ENCODE assay signal across 1 cellular context in the genomic region with DNA sequence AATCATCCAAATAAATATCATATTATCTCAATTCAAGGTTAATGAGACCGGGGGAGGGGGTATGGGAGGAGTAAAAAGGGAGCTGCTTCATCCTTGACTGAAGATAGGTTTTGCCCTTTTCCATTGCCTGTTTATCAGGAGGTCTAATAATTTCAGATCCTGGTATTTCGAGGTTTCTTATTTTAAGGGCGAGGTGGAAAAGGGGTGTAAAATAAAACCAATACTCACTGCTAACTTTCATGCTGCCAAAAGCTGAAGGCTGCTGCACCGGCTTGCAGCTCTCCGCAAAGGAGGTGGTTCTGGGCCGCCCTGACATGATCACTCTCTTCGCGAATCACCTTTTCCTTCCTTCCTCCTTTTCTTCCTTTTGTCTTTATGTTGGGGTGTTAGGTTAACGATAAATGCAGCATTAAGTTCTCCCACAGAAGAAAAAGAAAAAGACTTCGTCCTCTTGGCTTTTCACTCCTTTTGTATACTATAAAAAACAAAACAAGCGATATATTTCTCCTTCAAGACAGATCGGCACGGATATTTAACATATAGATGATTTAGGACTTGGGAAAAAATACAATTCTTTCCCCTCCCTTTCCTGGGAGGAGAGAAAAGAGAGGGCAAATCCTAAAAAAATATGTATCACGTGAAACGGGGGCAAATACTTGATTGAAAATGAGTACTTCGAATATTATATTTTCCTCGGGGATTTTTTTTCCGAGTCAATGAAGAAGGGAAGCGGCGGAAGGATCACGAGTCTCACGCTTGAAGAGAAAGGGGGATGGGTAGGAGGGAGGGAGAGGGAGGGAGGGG.
TF ChIP-seq lines count a peak whose summit lies in the region.

No MANE protein-coding gene starts in this region.

TF ChIP-seq in SK-N-SH, 30 proteins besides CTCF, POLR2A, EP300 and RAD21 (continued from another document):
- TF ChIP-seq, protein P1, sequence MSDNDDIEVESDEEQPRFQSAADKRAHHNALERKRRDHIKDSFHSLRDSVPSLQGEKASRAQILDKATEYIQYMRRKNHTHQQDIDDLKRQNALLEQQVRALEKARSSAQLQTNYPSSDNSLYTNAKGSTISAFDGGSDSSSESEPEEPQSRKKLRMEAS (IDR thresholded peaks at IDR 0.05; ENCODE audit: low read depth), result no peak
- TF ChIP-seq YY1 (IDR thresholded peaks at IDR 0.05; ENCODE audit: low read depth), result no peak
- TF ChIP-seq MXI1 (IDR thresholded peaks at IDR 0.05; ENCODE audit: low read depth, low read length), result 0 out of 2 replicates have a peak, but pooled peaks have one; percentile 7
- TF ChIP-seq TCF12 (IDR thresholded peaks at IDR 0.05), result no peak
- no peak for TF ChIP-seq FOXJ3 (CRISPR knock-in tag; IDR thresholded peaks at IDR 0.05)
- TF ChIP-seq, protein P2, sequence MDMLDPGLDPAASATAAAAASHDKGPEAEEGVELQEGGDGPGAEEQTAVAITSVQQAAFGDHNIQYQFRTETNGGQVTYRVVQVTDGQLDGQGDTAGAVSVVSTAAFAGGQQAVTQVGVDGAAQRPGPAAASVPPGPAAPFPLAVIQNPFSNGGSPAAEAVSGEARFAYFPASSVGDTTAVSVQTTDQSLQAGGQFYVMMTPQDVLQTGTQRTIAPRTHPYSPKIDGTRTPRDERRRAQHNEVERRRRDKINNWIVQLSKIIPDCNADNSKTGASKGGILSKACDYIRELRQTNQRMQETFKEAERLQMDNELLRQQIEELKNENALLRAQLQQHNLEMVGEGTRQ (IDR thresholded peaks at IDR 0.05; ENCODE audit: borderline replicate concordance, low read depth, low read length), result no peak
- TF ChIP-seq FOSL2 (IDR thresholded peaks at IDR 0.05; ENCODE audit: borderline replicate concordance, low read depth), result no peak
- 0 out of 2 replicates have a peak, but pooled peaks have one; percentile 70 for TF ChIP-seq TAF1 (IDR thresholded peaks at IDR 0.05; ENCODE audit: borderline replicate concordance, low read depth, low read length)
- no peak for TF ChIP-seq NRF1 (IDR thresholded peaks at IDR 0.05; ENCODE audit: low read depth, low read length)
- no peak; the same call in 1 of the 2 replicates for TF ChIP-seq RCOR1 (IDR thresholded peaks at IDR 0.05; ENCODE audit: low read length)
- TF ChIP-seq EZH2phosphoT487 (IDR thresholded peaks at IDR 0.05; ENCODE audit: borderline replicate concordance, low read depth), result no peak
- TF ChIP-seq, protein P3, sequence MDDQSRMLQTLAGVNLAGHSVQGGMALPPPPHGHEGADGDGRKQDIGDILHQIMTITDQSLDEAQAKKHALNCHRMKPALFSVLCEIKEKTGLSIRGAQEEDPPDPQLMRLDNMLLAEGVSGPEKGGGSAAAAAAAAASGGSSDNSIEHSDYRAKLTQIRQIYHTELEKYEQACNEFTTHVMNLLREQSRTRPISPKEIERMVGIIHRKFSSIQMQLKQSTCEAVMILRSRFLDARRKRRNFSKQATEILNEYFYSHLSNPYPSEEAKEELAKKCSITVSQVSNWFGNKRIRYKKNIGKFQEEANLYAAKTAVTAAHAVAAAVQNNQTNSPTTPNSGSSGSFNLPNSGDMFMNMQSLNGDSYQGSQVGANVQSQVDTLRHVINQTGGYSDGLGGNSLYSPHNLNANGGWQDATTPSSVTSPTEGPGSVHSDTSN (IDR thresholded peaks at IDR 0.05), result peak; percentile 4
- TF ChIP-seq, protein P4, sequence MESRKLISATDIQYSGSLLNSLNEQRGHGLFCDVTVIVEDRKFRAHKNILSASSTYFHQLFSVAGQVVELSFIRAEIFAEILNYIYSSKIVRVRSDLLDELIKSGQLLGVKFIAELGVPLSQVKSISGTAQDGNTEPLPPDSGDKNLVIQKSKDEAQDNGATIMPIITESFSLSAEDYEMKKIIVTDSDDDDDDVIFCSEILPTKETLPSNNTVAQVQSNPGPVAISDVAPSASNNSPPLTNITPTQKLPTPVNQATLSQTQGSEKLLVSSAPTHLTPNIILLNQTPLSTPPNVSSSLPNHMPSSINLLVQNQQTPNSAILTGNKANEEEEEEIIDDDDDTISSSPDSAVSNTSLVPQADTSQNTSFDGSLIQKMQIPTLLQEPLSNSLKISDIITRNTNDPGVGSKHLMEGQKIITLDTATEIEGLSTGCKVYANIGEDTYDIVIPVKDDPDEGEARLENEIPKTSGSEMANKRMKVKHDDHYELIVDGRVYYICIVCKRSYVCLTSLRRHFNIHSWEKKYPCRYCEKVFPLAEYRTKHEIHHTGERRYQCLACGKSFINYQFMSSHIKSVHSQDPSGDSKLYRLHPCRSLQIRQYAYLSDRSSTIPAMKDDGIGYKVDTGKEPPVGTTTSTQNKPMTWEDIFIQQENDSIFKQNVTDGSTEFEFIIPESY (IDR thresholded peaks at IDR 0.05; ENCODE audit: borderline replicate concordance, low read depth), result no peak
- peak; percentile 97 for TF ChIP-seq CHD2 (IDR thresholded peaks at IDR 0.05; ENCODE audit: low read length, partially characterized antibody)
- TF ChIP-seq, protein P5, sequence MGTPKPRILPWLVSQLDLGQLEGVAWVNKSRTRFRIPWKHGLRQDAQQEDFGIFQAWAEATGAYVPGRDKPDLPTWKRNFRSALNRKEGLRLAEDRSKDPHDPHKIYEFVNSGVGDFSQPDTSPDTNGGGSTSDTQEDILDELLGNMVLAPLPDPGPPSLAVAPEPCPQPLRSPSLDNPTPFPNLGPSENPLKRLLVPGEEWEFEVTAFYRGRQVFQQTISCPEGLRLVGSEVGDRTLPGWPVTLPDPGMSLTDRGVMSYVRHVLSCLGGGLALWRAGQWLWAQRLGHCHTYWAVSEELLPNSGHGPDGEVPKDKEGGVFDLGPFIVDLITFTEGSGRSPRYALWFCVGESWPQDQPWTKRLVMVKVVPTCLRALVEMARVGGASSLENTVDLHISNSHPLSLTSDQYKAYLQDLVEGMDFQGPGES (IDR thresholded peaks at IDR 0.05; ENCODE audit: low read depth, low read length), result no peak
- TF ChIP-seq ELF1 (IDR thresholded peaks at IDR 0.05), result no peak
- TF ChIP-seq, protein P6, sequence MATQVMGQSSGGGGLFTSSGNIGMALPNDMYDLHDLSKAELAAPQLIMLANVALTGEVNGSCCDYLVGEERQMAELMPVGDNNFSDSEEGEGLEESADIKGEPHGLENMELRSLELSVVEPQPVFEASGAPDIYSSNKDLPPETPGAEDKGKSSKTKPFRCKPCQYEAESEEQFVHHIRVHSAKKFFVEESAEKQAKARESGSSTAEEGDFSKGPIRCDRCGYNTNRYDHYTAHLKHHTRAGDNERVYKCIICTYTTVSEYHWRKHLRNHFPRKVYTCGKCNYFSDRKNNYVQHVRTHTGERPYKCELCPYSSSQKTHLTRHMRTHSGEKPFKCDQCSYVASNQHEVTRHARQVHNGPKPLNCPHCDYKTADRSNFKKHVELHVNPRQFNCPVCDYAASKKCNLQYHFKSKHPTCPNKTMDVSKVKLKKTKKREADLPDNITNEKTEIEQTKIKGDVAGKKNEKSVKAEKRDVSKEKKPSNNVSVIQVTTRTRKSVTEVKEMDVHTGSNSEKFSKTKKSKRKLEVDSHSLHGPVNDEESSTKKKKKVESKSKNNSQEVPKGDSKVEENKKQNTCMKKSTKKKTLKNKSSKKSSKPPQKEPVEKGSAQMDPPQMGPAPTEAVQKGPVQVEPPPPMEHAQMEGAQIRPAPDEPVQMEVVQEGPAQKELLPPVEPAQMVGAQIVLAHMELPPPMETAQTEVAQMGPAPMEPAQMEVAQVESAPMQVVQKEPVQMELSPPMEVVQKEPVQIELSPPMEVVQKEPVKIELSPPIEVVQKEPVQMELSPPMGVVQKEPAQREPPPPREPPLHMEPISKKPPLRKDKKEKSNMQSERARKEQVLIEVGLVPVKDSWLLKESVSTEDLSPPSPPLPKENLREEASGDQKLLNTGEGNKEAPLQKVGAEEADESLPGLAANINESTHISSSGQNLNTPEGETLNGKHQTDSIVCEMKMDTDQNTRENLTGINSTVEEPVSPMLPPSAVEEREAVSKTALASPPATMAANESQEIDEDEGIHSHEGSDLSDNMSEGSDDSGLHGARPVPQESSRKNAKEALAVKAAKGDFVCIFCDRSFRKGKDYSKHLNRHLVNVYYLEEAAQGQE (IDR thresholded peaks at IDR 0.05; ENCODE audit: low read depth, low read length), result no peak
- TF ChIP-seq SMC3 (IDR thresholded peaks at IDR 0.05; ENCODE audit: low read depth, low read length), result no peak
